ENCODE assay signal across 26 cellular contexts in the genomic region with DNA sequence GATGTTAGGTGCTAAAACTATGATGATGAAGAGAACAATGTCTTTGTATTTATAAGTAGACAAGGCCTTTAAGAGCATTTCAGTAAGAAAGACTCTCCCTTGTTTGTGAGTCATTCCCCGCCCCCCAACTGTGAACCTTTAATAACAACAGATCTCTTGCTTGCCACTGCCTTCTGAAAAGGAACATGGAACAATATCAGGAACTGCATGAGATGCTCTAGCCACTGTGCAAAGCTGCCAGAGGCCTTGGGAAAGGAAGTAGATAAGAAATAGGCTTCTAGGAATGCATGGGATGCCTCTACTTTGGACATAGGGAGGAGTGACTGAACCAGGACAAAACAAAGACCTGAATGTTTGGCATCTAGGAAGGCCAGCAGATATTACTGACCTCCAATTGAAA.
A peak's percentile ranks its signal among the peaks of the same experiment; 100 is the strongest.
DNase-seq lines count a peak whose midpoint lies in the region; ATAC-seq and TF ChIP-seq lines count a peak whose summit lies in the region.
"Had no signal": no experiment of that assay in that cellular context is flagged by ENCODE, and none has a peak within 500 bp of the region (broad histone marks: within the 10 kb centered on the region; RNA-seq: fewer than 3 reads in every experiment).

No MANE protein-coding gene starts in this region.

- intact Hi-C loops in mammary epithelial cell (cut with micrococcal nuclease) (no loop called here), MCF 10A (cut with micrococcal nuclease) (no loop called here), spleen (cut with DNase I; ENCODE audit: low total_unique reads) (no loop called here)

- H3K4me3 Mint-ChIP-seq in MCF 10A (ENCODE audit: unreplicated experiment) (no peak overlapping the region), endodermal cell (no peak overlapping the region)
- H3K4me3 Mint-ChIP-seq in natural killer cell treated with Interleukin-12 subunit alpha and Interleukin-12 subunit beta and Interleukin-15 and Interleukin-18, amount 100 ng/mL, for 72 hours: no peak overlapping the region
- H3K4me3 Mint-ChIP-seq: activated T-helper 1 cell treated with anti-CD3 and anti-CD28 coated beads, Interleukin-12 subunit alpha, Interleukin-12 subunit beta, Interleukin-2, Interleukin-4 antibody, amounts not matched to agents 30 ng/mL and 10 ng/mL and 1 ng/mL, durations not matched to agents 14 hours and 24 hours and 36 hours; CD4-positive, alpha-beta memory T cell; central memory CD8-positive, alpha-beta T cell; WTC11 had no signal

- CTCF ChIA-PET in mammary epithelial cell (lab: Charles Lee; ENCODE audit: low non-redundant PET) (no interaction called here), MCF 10A (lab: Yijun Ruan, JAX) (no interaction called here)

- in situ Hi-C loops in mammary epithelial cell (cut with MboI; ENCODE audit: low sequenced_read_pairs in 2 of 2): no loop called here

- 100% methylated on average over 1 of the region's 1 CpG for WGBS in mammary epithelial cell (ENCODE audit: low coverage, missing lambda C conversion rate)
- 86 to 97% methylated on average over 1 of the region's 1 CpG for WGBS in endodermal cell (ENCODE audit: insufficient coverage in 1 of 2, insufficient read length in 1 of 2), 2 experiments
- 69 to 82% (median 78%) methylated on average over 1 of the region's 1 CpG for WGBS in spleen, 5 donors
- 79% methylated on average over 1 of the region's 1 CpG for WGBS in hepatocyte (ENCODE audit: low lambda C conversion rate, missing lambda C conversion rate)

- H3K36me3 Mint-ChIP-seq in MCF 10A (ENCODE audit: insufficient read depth, unreplicated experiment) (no peaks in the 10 kb centered on the region), endodermal cell (ENCODE audit: low read depth) (no peaks in the 10 kb centered on the region)
- H3K36me3 Mint-ChIP-seq in natural killer cell treated with Interleukin-12 subunit alpha and Interleukin-12 subunit beta and Interleukin-15 and Interleukin-18, amount 100 ng/mL, for 72 hours: no peaks in the 10 kb centered on the region
- H3K36me3 Mint-ChIP-seq: CD4-positive, alpha-beta memory T cell; WTC11 had no signal

- no peaks in the 10 kb centered on the region for H3K9me3 ChIP-seq in mammary epithelial cell (replicated peaks; ENCODE audit: insufficient read depth, low read length)
- no peaks in the 10 kb centered on the region for H3K9me3 ChIP-seq in endodermal cell (ENCODE audit: control insufficient read depth, low read length)
- peaks cover 0 to 3% (median 0%) of the 10 kb centered on the region in 8 donors for H3K9me3 ChIP-seq in spleen
- H3K9me3 ChIP-seq in hepatocyte (ENCODE audit: low read depth): no peaks in the 10 kb centered on the region
- H3K9me3 ChIP-seq: lower lobe of right lung had no signal

- TF ChIP-seq CTCF in mammary epithelial cell (conservative IDR thresholded peaks at IDR 0.05 in 1 of 2, IDR thresholded peaks at IDR 0.05 in 1 of 2; ENCODE audit: extremely low read depth in 1 of 2, insufficient read depth in 1 of 2, low read depth in 1 of 2, low read length in 2 of 2) (no peak), MCF 10A (IDR thresholded peaks at IDR 0.05; ENCODE audit: unreplicated experiment) (no peak), endodermal cell (conservative IDR thresholded peaks at IDR 0.05) (no peak), spleen (IDR thresholded peaks at IDR 0.05 in 8 of 11, conservative IDR thresholded peaks at IDR 0.05 in 3 of 11) (no peak), hepatocyte (IDR thresholded peaks at IDR 0.05; ENCODE audit: poor library complexity) (no peak)

- no peaks in the 10 kb centered on the region for H3K9me2 ChIP-seq in hepatocyte (replicated peaks; ENCODE audit: insufficient read depth)

- H3K4me3 ChIP-seq in mammary epithelial cell (replicated peaks in 1 of 3; ENCODE audit: insufficient read depth in 1 of 3, low read depth in 2 of 3, low read length in 3 of 3): no peak overlapping the region
- no peak overlapping the region for H3K4me3 ChIP-seq in endodermal cell (ENCODE audit: low read length)
- no peak overlapping the region for H3K4me3 ChIP-seq in spleen
- H3K4me3 ChIP-seq in hepatocyte: no peak overlapping the region
- H3K4me3 ChIP-seq: lower lobe of right lung had no signal

- H3K4me1 ChIP-seq in mammary epithelial cell (ENCODE audit: insufficient read depth, low read length) (no peaks in the 10 kb centered on the region), endodermal cell (ENCODE audit: control insufficient read depth, insufficient read depth, low read length) (no peaks in the 10 kb centered on the region), spleen (no peaks in the 10 kb centered on the region), hepatocyte (ENCODE audit: insufficient read depth) (no peaks in the 10 kb centered on the region)
- H3K4me1 ChIP-seq: lower lobe of right lung had no signal

- H3K27me3 ChIP-seq in mammary epithelial cell (ENCODE audit: insufficient read depth, low read length) (no peaks in the 10 kb centered on the region), endodermal cell (ENCODE audit: control insufficient read depth, insufficient read depth, low read length, poor library complexity, severe bottlenecking) (no peaks in the 10 kb centered on the region), spleen (replicated peaks in 1 of 7) (no peaks in the 10 kb centered on the region), hepatocyte (no peaks in the 10 kb centered on the region)

- DNase-seq in mammary epithelial cell (peak; percentile 1), MCF 10A (ENCODE audit: unreplicated experiment) (no peak), endodermal cell (no peak), iPS-NIHi7 (ENCODE audit: extremely low spot score) (peak; percentile 14), spleen (no peak), hepatocyte (ENCODE audit: low spot score) (no peak)
- no peak for DNase-seq in natural killer cell treated with Interleukin-12 subunit alpha and Interleukin-12 subunit beta and Interleukin-15 and Interleukin-18, amount 100 ng/mL, for 72 hours (ENCODE audit: low spot score)
- DNase-seq in activated CD8-positive, alpha-beta memory T cell treated with anti-CD3 and anti-CD28 coated beads, Interleukin-2, amount 50 U/mL, for 48 hours: no peak
- DNase-seq: activated CD4-positive, alpha-beta T cell treated with anti-CD3 and anti-CD28 coated beads, Interleukin-2, amount 50 U/mL, for 1 hour; activated naive CD4-positive, alpha-beta T cell treated with anti-CD3 and anti-CD28 coated beads, Interleukin-2, amount 50 U/mL, for 16 hours; AML-193; CD4-positive, alpha-beta memory T cell; DMS153; hippocampal formation; lower lobe of right lung; NCI-H1436 treated with DMSO at 0.1 percent for 48 hours; NCI-H524; nucleus accumbens; PC-3; SHP77 treated with DMSO at 0.1 percent for 48 hours; stimulated activated naive CD4-positive, alpha-beta T cell treated with Interleukin-2 at 50 U/mL for 16 hours had no signal

- H3K27ac ChIP-seq in mammary epithelial cell (ENCODE audit: insufficient read depth, low read depth, low read length) (no peak overlapping the region), endodermal cell (ENCODE audit: low read depth, low read length) (peak overlapping the region; percentile 30), spleen (peak overlapping the region in 7 of 8 donors; percentile 28 to 75 (median 51)), hepatocyte (no peak overlapping the region)
- H3K27ac ChIP-seq: 22Rv1, KMS-11 had no signal

- H3K9ac ChIP-seq in mammary epithelial cell (ENCODE audit: insufficient read depth, low read length): no peak overlapping the region
- H3K9ac ChIP-seq in endodermal cell (ENCODE audit: extremely low read depth, low read length, poor library complexity, severe bottlenecking): no peak overlapping the region
- H3K9ac ChIP-seq: KMS-11 had no signal

- H2AFZ ChIP-seq in mammary epithelial cell (ENCODE audit: low read depth, low read length) (no peak overlapping the region), hepatocyte (no peak overlapping the region)

- H3K27ac Mint-ChIP-seq in MCF 10A (ENCODE audit: low read depth, unreplicated experiment) (no peak overlapping the region), endodermal cell (no peak overlapping the region)
- H3K27ac Mint-ChIP-seq in natural killer cell treated with Interleukin-12 subunit alpha and Interleukin-12 subunit beta and Interleukin-15 and Interleukin-18, amount 100 ng/mL, for 72 hours: no peak overlapping the region
- H3K27ac Mint-ChIP-seq: activated T-helper 1 cell treated with anti-CD3 and anti-CD28 coated beads, Interleukin-12 subunit alpha, Interleukin-12 subunit beta, Interleukin-2, Interleukin-4 antibody, amounts not matched to agents 30 ng/mL and 10 ng/mL and 1 ng/mL, durations not matched to agents 14 hours and 24 hours and 36 hours; CD4-positive, alpha-beta memory T cell; WTC11 had no signal

- H3K4me1 Mint-ChIP-seq in MCF 10A (ENCODE audit: insufficient read depth, unreplicated experiment) (no peaks in the 10 kb centered on the region), endodermal cell (peaks cover 6% of the 10 kb centered on the region)
- no peaks in the 10 kb centered on the region for H3K4me1 Mint-ChIP-seq in natural killer cell treated with Interleukin-12 subunit alpha and Interleukin-12 subunit beta and Interleukin-15 and Interleukin-18, amount 100 ng/mL, for 72 hours (ENCODE audit: low read depth in 2 of 2)
- H3K4me1 Mint-ChIP-seq: CD4-positive, alpha-beta memory T cell; central memory CD8-positive, alpha-beta T cell had no signal

- no peaks in the 10 kb centered on the region for H3K79me2 ChIP-seq in mammary epithelial cell (ENCODE audit: insufficient read depth, low read length)
- no peaks in the 10 kb centered on the region for H3K79me2 ChIP-seq in hepatocyte

- H3K27me3 Mint-ChIP-seq in MCF 10A (ENCODE audit: insufficient read depth, unreplicated experiment): no peaks in the 10 kb centered on the region
- H3K27me3 Mint-ChIP-seq in endodermal cell (ENCODE audit: insufficient read depth): no peaks in the 10 kb centered on the region
- H3K27me3 Mint-ChIP-seq in natural killer cell treated with Interleukin-12 subunit alpha and Interleukin-12 subunit beta and Interleukin-15 and Interleukin-18, amount 100 ng/mL, for 72 hours: no peaks in the 10 kb centered on the region
- H3K27me3 Mint-ChIP-seq: CD4-positive, alpha-beta memory T cell; central memory CD8-positive, alpha-beta T cell had no signal

- H3K36me3 ChIP-seq in mammary epithelial cell (ENCODE audit: insufficient read depth, low read length) (no peaks in the 10 kb centered on the region), endodermal cell (ENCODE audit: control insufficient read depth, insufficient read depth, low read length) (no peaks in the 10 kb centered on the region), spleen (no peaks in the 10 kb centered on the region), hepatocyte (replicated peaks; ENCODE audit: insufficient read depth, low read depth) (no peaks in the 10 kb centered on the region)
- H3K36me3 ChIP-seq: lower lobe of right lung had no signal

- H3K4me2 ChIP-seq in mammary epithelial cell (ENCODE audit: insufficient read depth, low read depth, low read length): no peak overlapping the region
- H3K4me2 ChIP-seq in hepatocyte: no peak overlapping the region
- H3K4me2 ChIP-seq: KMS-11 had no signal

- no TSS peak for BruUV-seq in mammary epithelial cell (replicated peaks; lab: Mats Ljungman, UMichigan)
- BruUV-seq in MCF 10A (replicated peaks; lab: Mats Ljungman, UMichigan): no TSS peak

- H4K20me1 ChIP-seq in mammary epithelial cell (ENCODE audit: insufficient read depth, low read length) (no peaks in the 10 kb centered on the region), hepatocyte (ENCODE audit: insufficient read depth, poor library complexity, severe bottlenecking) (no peaks in the 10 kb centered on the region)

- TF ChIP-seq POLR2A in spleen (IDR thresholded peaks at IDR 0.05): no peak

- no peak for ATAC-seq in natural killer cell treated with Interleukin-12 subunit alpha and Interleukin-12 subunit beta and Interleukin-15 and Interleukin-18, amount 100 ng/mL, for 72 hours
- ATAC-seq: PC-3, WTC11 had no signal

- POLR2A ChIA-PET in MCF 10A (lab: Yijun Ruan, JAX): no interaction called here

- H3K9me3 Mint-ChIP-seq in MCF 10A (ENCODE audit: unreplicated experiment): no peaks in the 10 kb centered on the region
- no peaks in the 10 kb centered on the region for H3K9me3 Mint-ChIP-seq in endodermal cell
- H3K9me3 Mint-ChIP-seq in natural killer cell treated with Interleukin-12 subunit alpha and Interleukin-12 subunit beta and Interleukin-15 and Interleukin-18, amount 100 ng/mL, for 72 hours: peaks cover 11% of the 10 kb centered on the region
- H3K9me3 Mint-ChIP-seq: activated T-helper 1 cell treated with anti-CD3 and anti-CD28 coated beads, Interleukin-12 subunit alpha, Interleukin-12 subunit beta, Interleukin-2, Interleukin-4 antibody, amounts not matched to agents 30 ng/mL and 10 ng/mL and 1 ng/mL, durations not matched to agents 14 hours and 24 hours and 36 hours; WTC11 had no signal

- dilution Hi-C loops in mammary epithelial cell (cut with HindIII; ENCODE audit: low sequenced_read_pairs): no loop called here

Comparison
In these comparisons a context has a peak if more than half of its experiments do, and no peak if none do; other contexts are left out.
1. DNase-seq: peak in mammary epithelial cell (single experiment) and iPS-NIHi7 (single experiment); none in MCF 10A (single experiment), endodermal cell (single experiment), spleen (single experiment), hepatocyte (single experiment), natural killer cell treated with Interleukin-12 subunit alpha and Interleukin-12 subunit beta and Interleukin-15 and Interleukin-18, amount 100 ng/mL, for 72 hours (single experiment) and activated CD8-positive, alpha-beta memory T cell treated with anti-CD3 and anti-CD28 coated beads, Interleukin-2, amount 50 U/mL, for 48 hours (single experiment).
2. H3K27ac ChIP-seq: peak in endodermal cell (single experiment) and spleen (7 of 8); none in mammary epithelial cell (single experiment) and hepatocyte (single experiment).